In the genomic region with DNA sequence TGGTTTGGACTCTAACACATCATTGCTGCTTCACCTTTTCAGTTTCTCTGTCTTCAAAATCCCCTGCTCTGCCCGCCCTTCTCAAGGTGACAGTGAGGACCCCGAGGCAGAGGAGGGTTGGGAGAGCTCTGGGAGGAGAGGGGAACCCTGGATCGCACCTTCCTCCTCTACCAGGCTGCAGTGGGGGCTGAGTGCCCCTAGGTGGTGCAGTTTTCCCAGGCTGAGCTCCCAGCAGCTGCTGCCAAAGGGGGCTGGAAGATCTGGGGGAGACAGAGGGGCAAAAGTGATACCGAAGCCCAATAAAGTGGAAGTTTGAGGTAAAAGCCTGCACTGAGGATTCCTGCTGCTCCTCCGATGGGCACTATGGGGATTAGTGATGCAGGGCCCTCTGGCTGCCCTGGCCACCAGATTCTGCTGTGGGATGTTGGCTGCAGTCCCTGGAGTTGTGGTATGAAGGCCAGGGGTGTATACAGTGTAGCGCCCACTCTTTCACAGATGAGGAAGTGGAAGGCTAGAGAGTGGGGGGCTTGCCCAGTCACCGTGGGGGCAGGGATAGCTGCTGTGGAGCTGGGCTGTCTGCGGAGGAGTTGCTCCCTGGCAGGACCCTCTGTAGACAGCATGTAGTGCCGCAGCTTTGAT, we compare ENCODE assay signal across 1 cellular context.
TF ChIP-seq lines count a peak whose summit lies in the region.

No MANE protein-coding gene starts in this region.

TF ChIP-seq in HEK293T, 16 proteins besides CTCF, POLR2A, EP300 and RAD21 (continued from another document):
- TF ChIP-seq, protein P1, sequence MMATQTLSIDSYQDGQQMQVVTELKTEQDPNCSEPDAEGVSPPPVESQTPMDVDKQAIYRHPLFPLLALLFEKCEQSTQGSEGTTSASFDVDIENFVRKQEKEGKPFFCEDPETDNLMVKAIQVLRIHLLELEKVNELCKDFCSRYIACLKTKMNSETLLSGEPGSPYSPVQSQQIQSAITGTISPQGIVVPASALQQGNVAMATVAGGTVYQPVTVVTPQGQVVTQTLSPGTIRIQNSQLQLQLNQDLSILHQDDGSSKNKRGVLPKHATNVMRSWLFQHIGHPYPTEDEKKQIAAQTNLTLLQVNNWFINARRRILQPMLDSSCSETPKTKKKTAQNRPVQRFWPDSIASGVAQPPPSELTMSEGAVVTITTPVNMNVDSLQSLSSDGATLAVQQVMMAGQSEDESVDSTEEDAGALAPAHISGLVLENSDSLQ (IDR thresholded peaks at IDR 0.05), result no peak
